ENCODE assay signal across 8 cellular contexts in genomic region chr14:24092960-24093900, GRCh38. TPM values are rescaled to one million over a fixed set of nuclear protein-coding genes. Genes with fewer than 3 reads are reported as not detected.
DNase-seq lines count a peak whose midpoint lies in the region; ATAC-seq and TF ChIP-seq lines count a peak whose summit lies in the region.

No MANE protein-coding gene starts in this region.

- H3K27ac ChIP-seq in 22Rv1 (peak overlapping the region; percentile 85), muscle layer of colon (ENCODE audit: low read depth, low read length) (peak overlapping the region; percentile 47)

- H3K27me3 ChIP-seq in muscle layer of colon (ENCODE audit: control insufficient read depth in 1 of 2, insufficient read depth in 2 of 2, low read length in 2 of 2), result no peaks in the 10 kb centered on the region

- no peaks in the 10 kb centered on the region for H3K36me3 ChIP-seq in muscle layer of colon (ENCODE audit: insufficient read depth, low read length)

- H3K27ac Mint-ChIP-seq in IgD-negative memory B cell, result peak overlapping the region; percentile 84 to 93 (median 85)
- H3K27ac Mint-ChIP-seq in chondrocyte (ENCODE audit: unreplicated experiment), result peak overlapping the region; percentile 97

- peak overlapping the region; percentile 81 to 98 (median 96) for H3K4me3 Mint-ChIP-seq in IgD-negative memory B cell
- H3K4me3 Mint-ChIP-seq in chondrocyte (ENCODE audit: unreplicated experiment), result peak overlapping the region; percentile 99

- H3K27me3 Mint-ChIP-seq in IgD-negative memory B cell (no peaks in the 10 kb centered on the region), chondrocyte (ENCODE audit: low read depth) (no peaks in the 10 kb centered on the region)

- H3K4me1 Mint-ChIP-seq in IgD-negative memory B cell (peaks cover 15 to 29% (median 26%) of the 10 kb centered on the region in 3 donors), chondrocyte (ENCODE audit: low read depth) (peaks cover 35% of the 10 kb centered on the region)

- H3K4me1 ChIP-seq in muscle layer of colon (ENCODE audit: insufficient read depth, low read length), result peaks cover 20% of the 10 kb centered on the region

- no peaks in the 10 kb centered on the region for H3K9me3 ChIP-seq in muscle layer of colon (ENCODE audit: low read length)

- H3K9me3 Mint-ChIP-seq in IgD-negative memory B cell (no peaks in the 10 kb centered on the region), chondrocyte (ENCODE audit: low read depth) (no peaks in the 10 kb centered on the region)

- TF ChIP-seq CTCF in 22Rv1 (IDR thresholded peaks at IDR 0.05), result no peak
- no peak for TF ChIP-seq CTCF in chondrocyte (IDR thresholded peaks at IDR 0.05)

- ATAC-seq in HG02870 (IDR thresholded peaks at IDR 0.05; ENCODE audit: unreplicated experiment) (no peak), GM21619 (IDR thresholded peaks at IDR 0.05; ENCODE audit: unreplicated experiment) (no peak), GM19328 (IDR thresholded peaks at IDR 0.05; ENCODE audit: unreplicated experiment) (no peak)

- H3K36me3 Mint-ChIP-seq in IgD-negative memory B cell (peaks cover 2% of the 10 kb centered on the region), chondrocyte (ENCODE audit: low read depth) (peaks cover 10% of the 10 kb centered on the region)

- DNase-seq in chondrocyte (ENCODE audit: low spot score), result no peak
- DNase-seq in ecto neural progenitor cell (ENCODE audit: low spot score), result no peak

- H3K9ac ChIP-seq in muscle layer of colon (ENCODE audit: low read length), result no peak overlapping the region

- peak overlapping the region; percentile 57 to 66 for H3K4me3 ChIP-seq in muscle layer of colon (ENCODE audit: low read depth in 1 of 2, low read length in 2 of 2)

RNA-seq across cellular contexts. Expression of gene PCK2, which starts 0.9 kb away (rescaled TPM):
- polyA plus RNA-seq in IgD-negative memory B cell, result 50.2 TPM
- 18.7 to 126 TPM (median 118 TPM) in 3 replicates for total RNA-seq in chondrocyte

RNA-seq across cellular contexts. Expression of gene DCAF11, which starts 21.3 kb away (rescaled TPM):
- 74.5 TPM for polyA plus RNA-seq in IgD-negative memory B cell
- total RNA-seq in chondrocyte, result 30.7 to 41.5 TPM (median 32.9 TPM) in 3 replicates

RNA-seq across cellular contexts. Expression of gene NRL, which starts 21.5 kb away (rescaled TPM):
- 2.6 TPM for polyA plus RNA-seq in IgD-negative memory B cell
- total RNA-seq in chondrocyte, result 1.2 to 1.6 TPM (median 1.3 TPM) in 3 replicates

RNA-seq across cellular contexts. Expression of gene CPNE6, which starts 21.9 kb away (rescaled TPM):
- polyA plus RNA-seq in IgD-negative memory B cell, result not detected
- total RNA-seq in chondrocyte, result not detected in 3 replicates

RNA-seq across cellular contexts. Expression of gene FITM1, which starts 37.2 kb away (rescaled TPM):
- polyA plus RNA-seq in IgD-negative memory B cell, result 1.1 TPM
- total RNA-seq in chondrocyte, result 0.27 TPM in 1 of 3 replicates, not detected in the others
